ENCODE assay signal across 8 cellular contexts in the genomic region with DNA sequence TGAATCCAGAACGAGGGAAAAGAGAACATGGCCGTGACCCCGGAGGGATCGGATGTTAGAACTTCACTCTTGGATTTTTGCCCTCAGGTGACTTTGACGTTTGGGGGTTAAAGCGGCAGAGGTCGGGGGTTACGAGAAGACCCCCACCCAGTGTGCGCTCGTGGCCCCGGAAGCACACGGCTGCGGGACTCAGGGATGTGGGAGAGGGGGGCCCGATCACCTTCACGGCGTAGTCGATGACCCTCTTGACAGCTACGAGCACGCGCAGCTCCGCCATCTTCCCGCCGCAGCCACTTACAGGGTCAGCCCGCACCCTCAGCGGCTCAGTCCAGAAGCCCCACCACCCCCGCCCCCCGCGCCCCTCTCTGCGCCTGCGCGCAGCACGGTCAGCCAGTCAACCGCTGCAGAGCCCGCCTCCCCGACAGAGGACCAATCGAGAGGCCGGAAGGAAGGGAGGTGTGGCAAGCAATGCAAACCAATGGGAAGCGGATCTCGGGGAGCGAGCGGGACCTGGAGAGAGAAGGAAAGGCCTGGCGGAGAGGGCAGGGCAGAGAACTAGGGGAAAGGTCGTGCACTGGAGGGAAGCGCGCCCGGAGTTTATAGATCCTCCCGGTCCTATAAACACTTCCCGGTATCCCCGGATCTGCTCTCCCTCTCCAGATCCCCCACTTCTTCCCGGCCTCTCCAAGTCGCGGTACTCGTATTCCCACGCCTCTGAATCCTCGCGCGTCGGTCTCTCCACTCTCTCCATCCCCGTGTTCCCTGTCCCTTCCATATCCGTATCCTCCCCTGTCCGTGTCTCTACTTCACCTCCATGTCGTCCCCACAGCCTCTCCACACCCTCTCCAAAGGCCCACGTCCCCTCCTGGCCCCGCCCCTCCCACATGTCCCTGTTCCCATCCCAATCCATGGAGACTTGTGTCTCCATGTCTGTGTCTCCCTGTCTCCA. TPM values are rescaled to one million over a fixed set of nuclear protein-coding genes. Genes with fewer than 3 reads are reported as not detected.
DNase-seq lines count a peak whose midpoint lies in the region; ATAC-seq, FAIRE-seq and TF ChIP-seq lines count a peak whose summit lies in the region.

A gene (minus strand): TSS at position 339 of the 949 bp plus-strand sequence. CDS start 62 bp downstream, at position 277.

- no peak for TF ChIP-seq RAD21 in A549 (conservative IDR thresholded peaks at IDR 0.05 in 1 of 2, IDR thresholded peaks at IDR 0.05 in 1 of 2)

- H3K27ac ChIP-seq in A549: peak within 1 kb of the TSS; percentile 87 to 96
- H3K27ac ChIP-seq in effector memory CD4-positive, alpha-beta T cell (ENCODE audit: insufficient read depth, low read length, poor library complexity, severe bottlenecking): peak within 1 kb of the TSS; percentile 77

- no peak for FAIRE-seq in A549 (lab: Jason Lieb, UNC)

- POLR2A ChIA-PET in A549 (lab: Yijun Ruan, JAX): interaction anchor here (0.6 to 4.8 kb wide), 4 partner anchors 24 to 28 kb away, joined by 3 to 59 read pairs (median 30); a partner anchor contains a TSS

- H3K27me3 ChIP-seq in effector memory CD4-positive, alpha-beta T cell (replicated peaks; ENCODE audit: control insufficient read depth, insufficient read depth, low read length, poor library complexity, severe bottlenecking): no peaks in the 10 kb centered on the region

- peak within 1 kb of the TSS; percentile 90 for H3K4me2 ChIP-seq in A549

- peak; percentile 54 for TF ChIP-seq POLR2A in A549 (IDR thresholded peaks at IDR 0.05; ENCODE audit: low read length)

- TF ChIP-seq CTCF in A549 (IDR thresholded peaks at IDR 0.05): no peak

- under 1% methylated on average over 47 of the region's 64 CpGs for WGBS in A549 (ENCODE audit: missing lambda C conversion rate)

- TF ChIP-seq EP300 in A549 (IDR thresholded peaks at IDR 0.05): no peak

- CTCF ChIA-PET in A549 (lab: Yijun Ruan, JAX): interaction anchor here (1.0 to 5.6 kb wide), 6 partner anchors 10 to 41 kb away, joined by 3 to 46 read pairs (median 4); a partner anchor contains a TSS

- DNase-seq in A549 (ENCODE audit: low read depth in 1 of 2, low spot score in 1 of 2) (peak; percentile 99), NOMO-1 treated with dmso at 0.1 percent for 144 hours (lab: John Stamatoyannopoulos, UW; ENCODE audit: unreplicated experiment) (peak; percentile 98), medulla oblongata (ENCODE audit: extremely low spot score) (peak; percentile 99)
- peak; percentile 81 to 91 for DNase-seq in activated CD8-positive, alpha-beta memory T cell treated with anti-CD3 and anti-CD28 coated beads for 4 hours (ENCODE audit: low read depth in 2 of 2)
- DNase-seq in effector memory CD4-positive, alpha-beta T cell: peak; percentile 85 to 93 (median 87)
- peak; percentile 81 to 88 (median 86) for DNase-seq in stimulated activated CD4-positive, alpha-beta T cell treated with anti-CD3 and anti-CD28 coated beads, TNF-alpha, amount 100 ng/mL, for 4 hours (ENCODE audit: low read depth in 3 of 3)

- H3K4me1 ChIP-seq in A549: peaks cover 47% of the 10 kb centered on the region
- peaks cover 32% of the 10 kb centered on the region for H3K4me1 ChIP-seq in effector memory CD4-positive, alpha-beta T cell (ENCODE audit: control insufficient read depth, insufficient read depth, low read length, poor library complexity, severe bottlenecking)

- ATAC-seq in A549 (peak; percentile 69 to 80), GM18868 (IDR thresholded peaks at IDR 0.05; ENCODE audit: unreplicated experiment) (peak; percentile 42), HG03342 (IDR thresholded peaks at IDR 0.05; ENCODE audit: unreplicated experiment) (peak; percentile 46)

- H3K9me3 ChIP-seq in A549: no peaks in the 10 kb centered on the region
- H3K9me3 ChIP-seq in effector memory CD4-positive, alpha-beta T cell (ENCODE audit: control insufficient read depth, low read length): no peaks in the 10 kb centered on the region

- H3K36me3 ChIP-seq in effector memory CD4-positive, alpha-beta T cell (ENCODE audit: control insufficient read depth, insufficient read depth, low read length): no peaks in the 10 kb centered on the region

- peak within 1 kb of the TSS; percentile 61 for H3K4me3 ChIP-seq in A549
- peak within 1 kb of the TSS; percentile 88 for H3K4me3 ChIP-seq in effector memory CD4-positive, alpha-beta T cell (ENCODE audit: insufficient read depth, low read depth, low read length, poor library complexity, severe bottlenecking)

TF ChIP-seq in A549, 52 proteins besides CTCF, POLR2A, EP300 and RAD21 (continues in another document):
- TF ChIP-seq FOSB (CRISPR knock-in tag; IDR thresholded peaks at IDR 0.05) (0 out of 2 replicates have a peak, but pooled peaks have one; percentile 44), HEYL (CRISPR knock-in tag; IDR thresholded peaks at IDR 0.05) (no peak), SREBF2 (IDR thresholded peaks at IDR 0.05) (no peak), NPAS2 (CRISPR knock-in tag; IDR thresholded peaks at IDR 0.05; ENCODE audit: borderline replicate concordance) (no peak), MAFK (IDR thresholded peaks at IDR 0.05; ENCODE audit: partially characterized antibody) (no peak), JUN (IDR thresholded peaks at IDR 0.05) (peak; percentile 50 to 80; a peak in 4 of 5 replicates), TP53 (CRISPR knock-in tag; IDR thresholded peaks at IDR 0.05) (0 out of 2 replicates have a peak, but pooled peaks have one; percentile 43), CBX2 (IDR thresholded peaks at IDR 0.05; ENCODE audit: borderline replicate concordance, low read depth) (no peak), PHF8 (IDR thresholded peaks at IDR 0.05; ENCODE audit: borderline replicate concordance, low read depth) (0 out of 2 replicates have a peak, but pooled peaks have one; percentile 4), HOXB5 (CRISPR knock-in tag; IDR thresholded peaks at IDR 0.05) (no peak), TFCP2L1 (CRISPR knock-in tag; IDR thresholded peaks at IDR 0.05) (0 out of 2 replicates have a peak, but pooled peaks have one; percentile 57), NFE2L2 (conservative IDR thresholded peaks at IDR 0.05; ENCODE audit: low read length) (no peak), EHF (CRISPR knock-in tag; IDR thresholded peaks at IDR 0.05) (no peak), HDAC2 (IDR thresholded peaks at IDR 0.05) (no peak; the same call in 1 of the 2 replicates), KDM1A (IDR thresholded peaks at IDR 0.05; ENCODE audit: low read depth) (no peak), CHD2 (IDR thresholded peaks at IDR 0.05; ENCODE audit: low read length, partially characterized antibody) (peak; percentile 24), GATA3 (IDR thresholded peaks at IDR 0.05; ENCODE audit: borderline replicate concordance) (no peak), ESRRA (IDR thresholded peaks at IDR 0.05; ENCODE audit: borderline replicate concordance, low read length) (peak; percentile 35; the same call in 1 of the 2 replicates)
- TF ChIP-seq, protein P1, sequence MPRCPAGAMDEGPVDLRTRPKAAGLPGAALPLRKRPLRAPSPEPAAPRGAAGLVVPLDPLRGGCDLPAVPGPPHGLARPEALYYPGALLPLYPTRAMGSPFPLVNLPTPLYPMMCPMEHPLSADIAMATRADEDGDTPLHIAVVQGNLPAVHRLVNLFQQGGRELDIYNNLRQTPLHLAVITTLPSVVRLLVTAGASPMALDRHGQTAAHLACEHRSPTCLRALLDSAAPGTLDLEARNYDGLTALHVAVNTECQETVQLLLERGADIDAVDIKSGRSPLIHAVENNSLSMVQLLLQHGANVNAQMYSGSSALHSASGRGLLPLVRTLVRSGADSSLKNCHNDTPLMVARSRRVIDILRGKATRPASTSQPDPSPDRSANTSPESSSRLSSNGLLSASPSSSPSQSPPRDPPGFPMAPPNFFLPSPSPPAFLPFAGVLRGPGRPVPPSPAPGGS (IDR thresholded peaks at IDR 0.05): peak; percentile 23; the same call in 1 of the 3 replicates
- TF ChIP-seq, protein P2, sequence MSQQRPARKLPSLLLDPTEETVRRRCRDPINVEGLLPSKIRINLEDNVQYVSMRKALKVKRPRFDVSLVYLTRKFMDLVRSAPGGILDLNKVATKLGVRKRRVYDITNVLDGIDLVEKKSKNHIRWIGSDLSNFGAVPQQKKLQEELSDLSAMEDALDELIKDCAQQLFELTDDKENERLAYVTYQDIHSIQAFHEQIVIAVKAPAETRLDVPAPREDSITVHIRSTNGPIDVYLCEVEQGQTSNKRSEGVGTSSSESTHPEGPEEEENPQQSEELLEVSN (IDR thresholded peaks at IDR 0.05; ENCODE audit: borderline replicate concordance, low read depth): peak; percentile 80
- TF ChIP-seq, protein P3, sequence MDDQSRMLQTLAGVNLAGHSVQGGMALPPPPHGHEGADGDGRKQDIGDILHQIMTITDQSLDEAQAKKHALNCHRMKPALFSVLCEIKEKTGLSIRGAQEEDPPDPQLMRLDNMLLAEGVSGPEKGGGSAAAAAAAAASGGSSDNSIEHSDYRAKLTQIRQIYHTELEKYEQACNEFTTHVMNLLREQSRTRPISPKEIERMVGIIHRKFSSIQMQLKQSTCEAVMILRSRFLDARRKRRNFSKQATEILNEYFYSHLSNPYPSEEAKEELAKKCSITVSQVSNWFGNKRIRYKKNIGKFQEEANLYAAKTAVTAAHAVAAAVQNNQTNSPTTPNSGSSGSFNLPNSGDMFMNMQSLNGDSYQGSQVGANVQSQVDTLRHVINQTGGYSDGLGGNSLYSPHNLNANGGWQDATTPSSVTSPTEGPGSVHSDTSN (IDR thresholded peaks at IDR 0.05): peak; percentile 77
- TF ChIP-seq, protein P4, sequence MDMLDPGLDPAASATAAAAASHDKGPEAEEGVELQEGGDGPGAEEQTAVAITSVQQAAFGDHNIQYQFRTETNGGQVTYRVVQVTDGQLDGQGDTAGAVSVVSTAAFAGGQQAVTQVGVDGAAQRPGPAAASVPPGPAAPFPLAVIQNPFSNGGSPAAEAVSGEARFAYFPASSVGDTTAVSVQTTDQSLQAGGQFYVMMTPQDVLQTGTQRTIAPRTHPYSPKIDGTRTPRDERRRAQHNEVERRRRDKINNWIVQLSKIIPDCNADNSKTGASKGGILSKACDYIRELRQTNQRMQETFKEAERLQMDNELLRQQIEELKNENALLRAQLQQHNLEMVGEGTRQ (IDR thresholded peaks at IDR 0.05): no peak
- TF ChIP-seq, protein P5, sequence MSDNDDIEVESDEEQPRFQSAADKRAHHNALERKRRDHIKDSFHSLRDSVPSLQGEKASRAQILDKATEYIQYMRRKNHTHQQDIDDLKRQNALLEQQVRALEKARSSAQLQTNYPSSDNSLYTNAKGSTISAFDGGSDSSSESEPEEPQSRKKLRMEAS (IDR thresholded peaks at IDR 0.05): peak; percentile 73

RNA-seq across cellular contexts. Expression of the gene that starts here (rescaled TPM):
- polyA plus RNA-seq in A549 (2011; rRNA removed) (112 and 149 TPM in 2 replicates), A549 (2017; fragmentation: RNase III; extraction: RNeasy Plus Mini Kit Qiagen cat#74134 plus additional on column Dnase treatment) (262 to 270 TPM (median 267 TPM) in 3 replicates)
- polyA plus RNA-seq in A549 (2012; cell fraction: cytosol; rRNA removed): 383 and 541 TPM in 2 replicates
- polyA plus RNA-seq in A549 (2012; cell fraction: nucleus; rRNA removed): 250 and 291 TPM in 2 replicates
- polyA minus RNA-seq in A549 (2011; rRNA and poly(A)+ RNA removed): 78.4 and 147 TPM in 2 replicates

Comparison
In these comparisons a context has a peak if more than half of its experiments do, and no peak if none do; other contexts are left out.
1. Peak in every context shown above with its lines: DNase-seq, ATAC-seq, H3K4me3 ChIP-seq and H3K27ac ChIP-seq.